Comparison of ENCODE assay signal across 21 cellular contexts in genomic region chr1:233933339-233933738, GRCh38. TPM values are rescaled to one million over a fixed set of nuclear protein-coding genes. Genes with fewer than 3 reads are reported as not detected.
DNase-seq lines count a peak whose midpoint lies in the region; ATAC-seq, FAIRE-seq and TF ChIP-seq lines count a peak whose summit lies in the region.
"Had no signal": no experiment of that assay in that cellular context is flagged by ENCODE, and none has a peak within 500 bp of the region (broad histone marks: within the 10 kb centered on the region; RNA-seq: fewer than 3 reads in every experiment).

No MANE protein-coding gene starts in this region.

- H3K4me1 Mint-ChIP-seq in type B pancreatic cell (ENCODE audit: unreplicated experiment) = no peaks in the 10 kb centered on the region
- H3K4me1 Mint-ChIP-seq: CD14-positive monocyte; CD4-positive, alpha-beta memory T cell; CD4-positive, CD25-positive, alpha-beta regulatory T cell; CD8-positive, alpha-beta memory T cell had no signal

- intact Hi-C loops in K562 (cut with micrococcal nuclease) (no loop called here), HepG2 (cut with micrococcal nuclease; ENCODE audit: unreplicated experiment) (no loop called here), lower lobe of right lung (cut with DNase I) (no loop called here)

- H3K27me3 ChIP-seq in K562 (ENCODE audit: control insufficient read depth in 2 of 2, insufficient read depth in 2 of 2, low read length in 2 of 2) = peaks cover 0 to 5% of the 10 kb centered on the region in 2 experiments; a peak in 2 of 5 replicates
- H3K27me3 ChIP-seq in HepG2 (ENCODE audit: control insufficient read depth in 1 of 2, insufficient read depth in 2 of 2, low read length in 2 of 2) = no peaks in the 10 kb centered on the region
- H3K27me3 ChIP-seq in small intestine (ENCODE audit: control insufficient read depth in 2 of 2, insufficient read depth in 2 of 2, low read length in 2 of 2) = no peaks in the 10 kb centered on the region
- H3K27me3 ChIP-seq in lower lobe of right lung (ENCODE audit: low read depth) = no peaks in the 10 kb centered on the region
- H3K27me3 ChIP-seq: BE2C, BLaER1 had no signal

- in situ Hi-C loops in K562 (cut with MboI) = no loop called here
- in situ Hi-C loops in HepG2 (cut with HindIII; ENCODE audit: extremely low pct_ligation_motif_present, low pct_unique_long_range_greater_than_20kb) = no loop called here

- FAIRE-seq in K562 (lab: Jason Lieb, UNC) = no peak
- FAIRE-seq in HepG2 (lab: Jason Lieb, UNC) = no peak
- FAIRE-seq in small intestine (lab: Jason Lieb, UNC) = no peak
- FAIRE-seq: A204.1, G401.6, GM12891 had no signal

- H3K4me1 ChIP-seq in K562 (replicated peaks in 1 of 2; ENCODE audit: control insufficient read depth in 2 of 2, insufficient read depth in 2 of 2, low read length in 2 of 2) = no peaks in the 10 kb centered on the region
- H3K4me1 ChIP-seq in HepG2 (ENCODE audit: insufficient read depth, low read length) = peaks cover 12% of the 10 kb centered on the region
- H3K4me1 ChIP-seq in small intestine (ENCODE audit: control insufficient read depth in 2 of 2, insufficient read depth in 1 of 2, low read depth in 1 of 2, low read length in 1 of 2) = peaks cover 0 to 1% of the 10 kb centered on the region in 2 donors
- no peaks in the 10 kb centered on the region for H3K4me1 ChIP-seq in lower lobe of right lung
- H3K4me1 ChIP-seq: BE2C, BLaER1 had no signal

- TF ChIP-seq RAD21 in K562 (CRISPR knock-in tag; conservative IDR thresholded peaks at IDR 0.05 in 1 of 2, IDR thresholded peaks at IDR 0.05 in 1 of 2) (no peak), HepG2 (CRISPR knock-in tag; IDR thresholded peaks at IDR 0.05) (no peak)

- H3K9me3 Mint-ChIP-seq in type B pancreatic cell = peaks cover 4% of the 10 kb centered on the region
- H3K9me3 Mint-ChIP-seq: CD8-positive, alpha-beta memory T cell had no signal

- no peak overlapping the region for H3K4me3 ChIP-seq in K562
- no peak overlapping the region for H3K4me3 ChIP-seq in HepG2 (replicated peaks in 1 of 3; ENCODE audit: insufficient read depth in 1 of 3, low read depth in 2 of 3, low read length in 3 of 3)
- no peak overlapping the region for H3K4me3 ChIP-seq in small intestine (ENCODE audit: low read depth in 1 of 2, low read length in 2 of 2)
- no peak overlapping the region for H3K4me3 ChIP-seq in lower lobe of right lung
- H3K4me3 ChIP-seq: BLaER1 had no signal

- TF ChIP-seq POLR2A in K562 (conservative IDR thresholded peaks at IDR 0.05) (no peak), HepG2 (IDR thresholded peaks at IDR 0.05; ENCODE audit: insufficient read depth in 1 of 2, low read depth in 2 of 2, low read length in 2 of 2) (no peak)

- no peak overlapping the region for H3K27ac ChIP-seq in K562 (ENCODE audit: extremely low read depth, low read depth, low read length)
- H3K27ac ChIP-seq in HepG2 (ENCODE audit: extremely low read length, insufficient read depth, low read length) = no peak overlapping the region
- no peak overlapping the region for H3K27ac ChIP-seq in small intestine (ENCODE audit: low read depth in 1 of 2, low read length in 1 of 2)
- no peak overlapping the region for H3K27ac ChIP-seq in lower lobe of right lung
- H3K27ac ChIP-seq: BLaER1 had no signal

- no peaks in the 10 kb centered on the region for H3K36me3 Mint-ChIP-seq in type B pancreatic cell
- H3K36me3 Mint-ChIP-seq: CD14-positive monocyte; CD4-positive, alpha-beta memory T cell; CD4-positive, CD25-positive, alpha-beta regulatory T cell; CD8-positive, alpha-beta memory T cell had no signal

- no TSS peak for BruUV-seq in K562 (replicated peaks; lab: Mats Ljungman, UMichigan)
- no TSS peak for BruUV-seq in HepG2 (replicated peaks; lab: Mats Ljungman, UMichigan)

- WGBS in K562 (ENCODE audit: insufficient coverage, low coverage, missing lambda C conversion rate) = 0% methylated on average over 4 of the region's 4 CpGs
- 41% methylated on average over 4 of the region's 4 CpGs for WGBS in HepG2 (ENCODE audit: low lambda C conversion rate)
- WGBS in small intestine, 3 donors = 44 to 78% (median 68%) methylated on average over 4 of the region's 4 CpGs

- TF ChIP-seq EP300 in K562 (IDR thresholded peaks at IDR 0.05; ENCODE audit: low read length) = no peak
- TF ChIP-seq EP300 in HepG2 (IDR thresholded peaks at IDR 0.05; ENCODE audit: low read depth in 2 of 2, low read length in 2 of 2) = peak in 1 of 2 experiments; percentile 28; a peak in 1 of 4 replicates
- TF ChIP-seq EP300 in HepG2 (CRISPR knock-in tag; IDR thresholded peaks at IDR 0.05; ENCODE audit: borderline replicate concordance) = no peak

- POLR2A ChIA-PET in K562 (lab: Yijun Ruan, JAX) = no interaction called here
- POLR2A ChIA-PET in HepG2 (lab: Yijun Ruan, JAX) = no interaction called here

- CTCF ChIA-PET in K562 (lab: Yijun Ruan, JAX; ENCODE audit: low intra/inter-chr PET ratio) = no interaction called here
- CTCF ChIA-PET in HepG2 (lab: Yijun Ruan, JAX; ENCODE audit: low intra/inter-chr PET ratio, low total read pairs) = no interaction called here

- H3K27ac Mint-ChIP-seq in type B pancreatic cell = no peak overlapping the region
- H3K27ac Mint-ChIP-seq: CD4-positive, alpha-beta memory T cell; CD4-positive, CD25-positive, alpha-beta regulatory T cell; CD8-positive, alpha-beta memory T cell had no signal

- peaks cover 17% of the 10 kb centered on the region for H3K27me3 Mint-ChIP-seq in type B pancreatic cell
- H3K27me3 Mint-ChIP-seq: CD4-positive, CD25-positive, alpha-beta regulatory T cell had no signal

- H4K20me1 ChIP-seq in K562 (replicated peaks; ENCODE audit: control insufficient read depth, insufficient read depth, low read length) (no peaks in the 10 kb centered on the region), HepG2 (ENCODE audit: insufficient read depth, low read length) (no peaks in the 10 kb centered on the region)
- H4K20me1 ChIP-seq: BLaER1 had no signal

- ATAC-seq in K562 (no peak), HepG2 (peak; percentile 95), lower lobe of right lung (no peak)

- TF ChIP-seq CTCF in K562 (IDR thresholded peaks at IDR 0.05 in 2 of 3, conservative IDR thresholded peaks at IDR 0.05 in 1 of 3; ENCODE audit: insufficient read depth in 2 of 3, low read depth in 1 of 3, low read length in 3 of 3) = no peak
- no peak for TF ChIP-seq CTCF in HepG2 (CRISPR knock-in tag; IDR thresholded peaks at IDR 0.05)
- TF ChIP-seq CTCF in lower lobe of right lung (IDR thresholded peaks at IDR 0.05) = no peak
- no peak for TF ChIP-seq CTCF in type B pancreatic cell (conservative IDR thresholded peaks at IDR 0.05)

- H3K9me1 ChIP-seq in K562 (ENCODE audit: control insufficient read depth, insufficient read depth, low read length) = no peaks in the 10 kb centered on the region

- H3K9ac ChIP-seq in K562 (ENCODE audit: insufficient read depth in 1 of 2, low read depth in 2 of 2, low read length in 2 of 2) (no peak overlapping the region), HepG2 (ENCODE audit: insufficient read depth, low read depth, low read length) (no peak overlapping the region)
- H3K9ac ChIP-seq: BLaER1 had no signal

- H3K4me3 Mint-ChIP-seq in type B pancreatic cell = no peak overlapping the region
- H3K4me3 Mint-ChIP-seq: CD14-positive monocyte; CD4-positive, alpha-beta memory T cell; CD4-positive, CD25-positive, alpha-beta regulatory T cell; CD8-positive, alpha-beta memory T cell had no signal

- H2AFZ ChIP-seq in K562 (ENCODE audit: low read depth, low read length) (no peak overlapping the region), HepG2 (ENCODE audit: low read length) (no peak overlapping the region)

- H3K9me3 ChIP-seq in K562 (replicated peaks; ENCODE audit: control insufficient read depth, insufficient read depth, low read depth, low read length) (no peaks in the 10 kb centered on the region), HepG2 (ENCODE audit: low read length) (no peaks in the 10 kb centered on the region), small intestine (ENCODE audit: control insufficient read depth, low read depth) (no peaks in the 10 kb centered on the region), lower lobe of right lung (no peaks in the 10 kb centered on the region)
- H3K9me3 ChIP-seq: BE2C, BLaER1 had no signal

- no peaks in the 10 kb centered on the region for H3K79me2 ChIP-seq in K562 (ENCODE audit: control insufficient read depth, insufficient read depth, low read length)
- no peaks in the 10 kb centered on the region for H3K79me2 ChIP-seq in HepG2 (ENCODE audit: insufficient read depth, low read length)

- H3K36me3 ChIP-seq in K562 (ENCODE audit: control insufficient read depth, insufficient read depth, low read length) = no peaks in the 10 kb centered on the region
- H3K36me3 ChIP-seq in HepG2 (replicated peaks in 1 of 2; ENCODE audit: control insufficient read depth in 1 of 2, insufficient read depth in 2 of 2, low read length in 2 of 2) = no peaks in the 10 kb centered on the region
- no peaks in the 10 kb centered on the region for H3K36me3 ChIP-seq in small intestine (ENCODE audit: control insufficient read depth in 2 of 2, insufficient read depth in 2 of 2, low read length in 2 of 2)
- H3K36me3 ChIP-seq in lower lobe of right lung = no peaks in the 10 kb centered on the region
- H3K36me3 ChIP-seq: BE2C, BLaER1 had no signal

- no peak overlapping the region for H3K4me2 ChIP-seq in K562 (ENCODE audit: insufficient read depth, low read length)
- no peak overlapping the region for H3K4me2 ChIP-seq in HepG2 (ENCODE audit: low read depth, low read length)
- H3K4me2 ChIP-seq: BLaER1 had no signal

- DNase-seq in K562 (ENCODE audit: extremely low read depth in 1 of 4, low spot score in 3 of 4) (no peak), HepG2 (ENCODE audit: low spot score) (peak; percentile 47), small intestine (peak; percentile 9), NCI-H1417 (lab: John Stamatoyannopoulos, UW) (no peak), lower lobe of right lung (no peak), type B pancreatic cell (ENCODE audit: extremely low spot score, unreplicated experiment) (no peak)
- DNase-seq: 8988T; ACHN; BE2C; C1 segment of cervical spinal cord; CD4-positive, alpha-beta memory T cell; CD4-positive, CD25-positive, alpha-beta regulatory T cell; CD8-positive, alpha-beta memory T cell; COR-L47; DMS79 treated with DMSO at 0.1 percent for 48 hours; GF-D8 had no signal

RNA-seq across cellular contexts. Expression of gene SLC35F3, which starts 28.9 kb away (rescaled TPM):
- 0.21 and 0.23 TPM in 2 replicates for total RNA-seq in K562 (2011; cell fraction: chromatin; rRNA removed; ENCODE audit: low replicate concordance)
- 0.26 and 0.33 TPM in 2 replicates for total RNA-seq in K562 (2011; cell fraction: nucleolus; rRNA removed)
- 0.29 TPM in 1 of 2 replicates, not detected in the other for total RNA-seq in K562 (2011; cell fraction: nucleoplasm; rRNA removed)
- not detected in 2 replicates for total RNA-seq in K562 (2014; rRNA removed)
- not detected in 2 replicates for total RNA-seq in K562 (2014; rRNA removed; fragmentation: Illumina TruSeq; extraction: Trizol)
- total RNA-seq in K562 (2015; rRNA removed; fragmentation: Illumina TruSeq; extraction: Trizol) = not detected in 2 replicates
- total RNA-seq in K562 (2021) = 0.07 and 0.11 TPM in 2 replicates
- polyA plus RNA-seq in K562 (2011; rRNA removed) = 0.04 TPM in 1 of 2 replicates, not detected in the other
- 0.06 TPM in 1 of 2 replicates, not detected in the other for polyA plus RNA-seq in K562 (2011; cell fraction: cytosol; rRNA removed)
- polyA plus RNA-seq in K562 (2011; cell fraction: nucleus; rRNA removed) = 0.04 and 0.06 TPM in 2 replicates
- 0.03 and 0.36 TPM in 2 replicates for polyA plus RNA-seq in K562 (2012)
- 0.04 TPM in 1 of 2 replicates, not detected in the other for polyA plus RNA-seq in K562 (2014; fragmentation: Illumina TruSeq; extraction: Trizol)
- not detected for polyA plus RNA-seq in K562 (2014; fragmentation: Nextera tagmentation; extraction: Ambion mirVana)
- 0.26 TPM in 1 of 2 replicates, not detected in the other for polyA plus RNA-seq in K562 (2014; rRNA removed)
- 0.14 TPM in 1 of 2 replicates, not detected in the other for polyA minus RNA-seq in K562 (2011; rRNA and poly(A)+ RNA removed)
- polyA minus RNA-seq in K562 (2011; cell fraction: cytosol; rRNA and poly(A)+ RNA removed) = not detected in 2 replicates
- not detected in 2 replicates for polyA minus RNA-seq in K562 (2011; cell fraction: nucleus; rRNA and poly(A)+ RNA removed)
- not detected in 2 replicates for total RNA-seq in HepG2 (2016; rRNA removed; fragmentation: Illumina TruSeq; extraction: Trizol)
- total RNA-seq in HepG2 (2016; cell fraction: cytosol; rRNA removed; fragmentation: Illumina TruSeq; extraction: Trizol; ENCODE audit: low read depth) = not detected in 2 replicates
- 0.06 TPM in 1 of 2 replicates, not detected in the other for total RNA-seq in HepG2 (2016; cell fraction: insoluble cytoplasmic fraction; rRNA removed; fragmentation: Illumina TruSeq; extraction: Trizol)
- total RNA-seq in HepG2 (2016; cell fraction: membrane; rRNA removed; fragmentation: Illumina TruSeq; extraction: Trizol) = not detected in 2 replicates
- not detected in 2 replicates for total RNA-seq in HepG2 (2016; cell fraction: nucleus; rRNA removed; fragmentation: Illumina TruSeq; extraction: Trizol)
- not detected in 2 replicates for polyA plus RNA-seq in HepG2 (2011; rRNA removed)
- not detected in 2 replicates for polyA plus RNA-seq in HepG2 (2011; cell fraction: cytosol; rRNA removed)
- polyA plus RNA-seq in HepG2 (2011; cell fraction: nucleus; rRNA removed) = not detected in 2 replicates
- polyA plus RNA-seq in HepG2 (2012) = not detected in 2 replicates
- not detected in 2 replicates for polyA plus RNA-seq in HepG2 (2016; cell fraction: cytosol; fragmentation: Illumina TruSeq; extraction: Trizol; ENCODE audit: low read depth)
- not detected in 2 replicates for polyA plus RNA-seq in HepG2 (2016; cell fraction: insoluble cytoplasmic fraction; fragmentation: Illumina TruSeq; extraction: Trizol; ENCODE audit: low read depth)
- not detected in 2 replicates for polyA plus RNA-seq in HepG2 (2016; cell fraction: membrane; fragmentation: Illumina TruSeq; extraction: Trizol; ENCODE audit: low read depth)
- polyA plus RNA-seq in HepG2 (2016; cell fraction: nucleus; fragmentation: Illumina TruSeq; extraction: Trizol; ENCODE audit: insufficient read depth, low read depth) = not detected in 2 replicates
- polyA minus RNA-seq in HepG2 (2011; rRNA and poly(A)+ RNA removed; ENCODE audit: low replicate concordance) = 0.44 TPM in 1 of 2 replicates, not detected in the other
- polyA minus RNA-seq in HepG2 (2011; cell fraction: cytosol; rRNA and poly(A)+ RNA removed) = not detected in 2 replicates
- not detected in 2 replicates for polyA minus RNA-seq in HepG2 (2011; cell fraction: nucleus; rRNA and poly(A)+ RNA removed)
- polyA plus RNA-seq in small intestine = under 1 TPM in 1 of 3 donors, not detected in 2; 0.07 TPM
- 0.41 TPM for total RNA-seq in lower lobe of right lung
- 1.5 and 2.1 TPM in 2 replicates for total RNA-seq in type B pancreatic cell (ENCODE audit: low replicate concordance)
- total RNA-seq: CD4-positive, alpha-beta memory T cell had no signal

Comparison
In these comparisons a context has a peak if more than half of its experiments do, and no peak if none do; other contexts are left out.
1. DNase-seq: peak in HepG2 (single experiment) and small intestine (single experiment); none in K562 (0 of 4), NCI-H1417 (0 of 3), lower lobe of right lung (single experiment) and type B pancreatic cell (single experiment).
2. Of the 241 proteins assayed by ChIP-seq in both HepG2 and K562: peak only in HepG2: ADNP, ARID3A, ATF2, CEBPB, CEBPG, EHMT2 and 8 more; only in K562: none; in both: none; in neither: 225; mixed calls (peak in some experiments, not most) for 2.